In genomic region chr7:76140259-76140658, GRCh38 we compare ENCODE assay signal across 5 cellular contexts.
DNase-seq lines count a peak whose midpoint lies in the region; ATAC-seq, FAIRE-seq and TF ChIP-seq lines count a peak whose summit lies in the region.
"Not testable (repeated sequence)": the region's sequence is repeated elsewhere in the genome, so short reads cannot be mapped to it uniquely, and the experiment has no call there.

No MANE protein-coding gene starts in this region.

- ATAC-seq in K562, natural killer cell: not testable (repeated sequence)

- not testable (repeated sequence) for H3K9me1 ChIP-seq in K562 (ENCODE audit: control insufficient read depth, insufficient read depth, low read length)

- not testable (repeated sequence) for H3K4me1 ChIP-seq in HEK293 (ENCODE audit: control insufficient read depth, insufficient read depth, low read length)
- H3K4me1 ChIP-seq in K562 (replicated peaks in 1 of 2; ENCODE audit: control insufficient read depth in 2 of 2, insufficient read depth in 2 of 2, low read length in 2 of 2) = peaks cover 3 to 30% of the 10 kb centered on the region in 2 experiments; a peak in 3 of 5 replicates

- H3K4me3 Mint-ChIP-seq in T-helper 1 cell treated with Interleukin-12 subunit alpha and Interleukin-12 subunit beta and Interleukin-4 antibody, amounts not matched to agents 30 μg/mL and 1 μg/mL, for 36 hours; activated naive CD8-positive, alpha-beta T cell treated with anti-CD3 and anti-CD28 coated beads for 36 hours; natural killer cell: not testable (repeated sequence)

- H3K9ac ChIP-seq in K562 (ENCODE audit: insufficient read depth in 1 of 2, low read depth in 2 of 2, low read length in 2 of 2) = not testable (repeated sequence)

- not testable (repeated sequence) for H3K4me3 ChIP-seq in HEK293 (ENCODE audit: low read depth, low read length); K562

- H3K27me3 ChIP-seq in K562 (ENCODE audit: control insufficient read depth in 2 of 2, insufficient read depth in 2 of 2, low read length in 2 of 2) = not testable (repeated sequence)

- not testable (repeated sequence) for FAIRE-seq in K562 (lab: Jason Lieb, UNC)

- not testable (repeated sequence) for H3K9me3 Mint-ChIP-seq in T-helper 1 cell treated with Interleukin-12 subunit alpha and Interleukin-12 subunit beta and Interleukin-4 antibody, amounts not matched to agents 30 μg/mL and 1 μg/mL, for 36 hours; activated naive CD8-positive, alpha-beta T cell treated with anti-CD3 and anti-CD28 coated beads for 36 hours; natural killer cell

- POLR2A ChIA-PET in HEK293 (lab: Yijun Ruan, JAX); K562 (lab: Yijun Ruan, JAX): not testable (repeated sequence)

- not testable (repeated sequence) for H2AFZ ChIP-seq in K562 (ENCODE audit: low read depth, low read length)

- CTCF ChIA-PET in HEK293 (lab: Yijun Ruan, JAX); K562 (lab: Yijun Ruan, JAX; ENCODE audit: low intra/inter-chr PET ratio): not testable (repeated sequence)

- BruUV-seq in K562 (replicated peaks; lab: Mats Ljungman, UMichigan) = not testable (repeated sequence)

- TF ChIP-seq RAD21 in K562 (CRISPR knock-in tag; conservative IDR thresholded peaks at IDR 0.05 in 1 of 2, IDR thresholded peaks at IDR 0.05 in 1 of 2) = not testable (repeated sequence)

- DNase-seq in activated naive CD8-positive, alpha-beta T cell treated with anti-CD3 and anti-CD28 coated beads for 36 hours; K562 (ENCODE audit: extremely low read depth in 1 of 4, low spot score in 3 of 4); natural killer cell: not testable (repeated sequence)

- TF ChIP-seq POLR2A in K562 (conservative IDR thresholded peaks at IDR 0.05) = not testable (repeated sequence)

- not testable (repeated sequence) for H3K79me2 ChIP-seq in K562 (ENCODE audit: control insufficient read depth, insufficient read depth, low read length)

- in situ Hi-C loops in K562 (cut with MboI) = not testable (repeated sequence)

- WGBS in K562 (ENCODE audit: insufficient coverage, low coverage, missing lambda C conversion rate) = 39% methylated on average over 3 of the region's 3 CpGs

- H3K9me3 ChIP-seq in HEK293 (ENCODE audit: control insufficient read depth, insufficient read depth, low read depth, low read length); K562 (replicated peaks; ENCODE audit: control insufficient read depth, insufficient read depth, low read depth, low read length): not testable (repeated sequence)

- not testable (repeated sequence) for TF ChIP-seq CTCF in HEK293 (tag by site-specific recombination; IDR thresholded peaks at IDR 0.05); K562 (IDR thresholded peaks at IDR 0.05 in 2 of 3, conservative IDR thresholded peaks at IDR 0.05 in 1 of 3; ENCODE audit: insufficient read depth in 2 of 3, low read depth in 1 of 3, low read length in 3 of 3); natural killer cell (IDR thresholded peaks at IDR 0.05)

- H3K4me2 ChIP-seq in K562 (ENCODE audit: insufficient read depth, low read length) = not testable (repeated sequence)

- H3K4me1 Mint-ChIP-seq in T-helper 1 cell treated with Interleukin-12 subunit alpha and Interleukin-12 subunit beta and Interleukin-4 antibody, amounts not matched to agents 30 μg/mL and 1 μg/mL, for 36 hours (ENCODE audit: low read depth) = peaks cover 16% of the 10 kb centered on the region
- peaks cover 16% of the 10 kb centered on the region for H3K4me1 Mint-ChIP-seq in activated naive CD8-positive, alpha-beta T cell treated with anti-CD3 and anti-CD28 coated beads for 36 hours
- H3K4me1 Mint-ChIP-seq in natural killer cell = peaks cover 27 to 68% of the 10 kb centered on the region in 2 donors

- not testable (repeated sequence) for TF ChIP-seq EP300 in K562 (IDR thresholded peaks at IDR 0.05; ENCODE audit: low read length)

- not testable (repeated sequence) for H4K20me1 ChIP-seq in K562 (replicated peaks; ENCODE audit: control insufficient read depth, insufficient read depth, low read length)

- not testable (repeated sequence) for H3K27ac ChIP-seq in HEK293 (ENCODE audit: extremely low read depth, low read depth, low read length); K562 (ENCODE audit: extremely low read depth, low read depth, low read length)

- not testable (repeated sequence) for H3K36me3 ChIP-seq in HEK293 (ENCODE audit: control insufficient read depth in 2 of 2, insufficient read depth in 1 of 2, low read length in 2 of 2); K562 (ENCODE audit: control insufficient read depth, insufficient read depth, low read length)

- not testable (repeated sequence) for H3K27me3 Mint-ChIP-seq in T-helper 1 cell treated with Interleukin-12 subunit alpha and Interleukin-12 subunit beta and Interleukin-4 antibody, amounts not matched to agents 30 μg/mL and 1 μg/mL, for 36 hours (ENCODE audit: low read depth); activated naive CD8-positive, alpha-beta T cell treated with anti-CD3 and anti-CD28 coated beads for 36 hours; natural killer cell (ENCODE audit: low read depth in 2 of 2)

- peak overlapping the region; percentile 55 for H3K27ac Mint-ChIP-seq in T-helper 1 cell treated with Interleukin-12 subunit alpha and Interleukin-12 subunit beta and Interleukin-4 antibody, amounts not matched to agents 30 μg/mL and 1 μg/mL, for 36 hours
- peak overlapping the region; percentile 22 for H3K27ac Mint-ChIP-seq in activated naive CD8-positive, alpha-beta T cell treated with anti-CD3 and anti-CD28 coated beads for 36 hours
- H3K27ac Mint-ChIP-seq in natural killer cell = peak overlapping the region; percentile 30 to 95

- intact Hi-C loops in K562 (cut with micrococcal nuclease); natural killer cell (cut with micrococcal nuclease): not testable (repeated sequence)

- H3K36me3 Mint-ChIP-seq in T-helper 1 cell treated with Interleukin-12 subunit alpha and Interleukin-12 subunit beta and Interleukin-4 antibody, amounts not matched to agents 30 μg/mL and 1 μg/mL, for 36 hours (ENCODE audit: low read depth); activated naive CD8-positive, alpha-beta T cell treated with anti-CD3 and anti-CD28 coated beads for 36 hours; natural killer cell: not testable (repeated sequence)

TF ChIP-seq in HEK293, 187 proteins besides CTCF, POLR2A, EP300 and RAD21:
- peak; percentile 58; the same call in 1 of the 2 replicates for TF ChIP-seq ZNF146 (tag by site-specific recombination; IDR thresholded peaks at IDR 0.05)

TF ChIP-seq in K562, 482 proteins besides CTCF, POLR2A, EP300 and RAD21:
- TF ChIP-seq ZNF146 (CRISPR knock-in tag; IDR thresholded peaks at IDR 0.05; ENCODE audit: unreplicated experiment) (peak; percentile 64), BCOR (IDR thresholded peaks at IDR 0.05) (0 out of 2 replicates have a peak, but pooled peaks have one; percentile 25)
TF ChIP-seq in K562: peak in this region for 2; not testable (repeated sequence) for 480.
